In genomic region chr1:19344372-19344810, GRCh38 we compare ENCODE assay signal across 9 cellular contexts. TPM values are rescaled to one million over a fixed set of nuclear protein-coding genes. Genes with fewer than 3 reads are reported as not detected.
DNase-seq lines count a peak whose midpoint lies in the region; ATAC-seq and TF ChIP-seq lines count a peak whose summit lies in the region.
"Had no signal": no experiment of that assay in that cellular context is flagged by ENCODE, and none has a peak within 500 bp of the region (broad histone marks: within the 10 kb centered on the region; RNA-seq: fewer than 3 reads in every experiment).

No MANE protein-coding gene starts in this region.

- H2BK5ac ChIP-seq in IMR-90 (ENCODE audit: low read depth, low read length, poor library complexity, severe bottlenecking) = no peak overlapping the region

- intact Hi-C loops in Calu3 (cut with micrococcal nuclease; ENCODE audit: unreplicated experiment) (no loop called here), IMR-90 (cut with micrococcal nuclease) (loop anchor here (1.0 kb wide), 1 partner anchor 307 kb away; no protein-coding TSS in a partner anchor)

- no peak overlapping the region for H2BK15ac ChIP-seq in IMR-90 (ENCODE audit: low read depth, low read length)

- H4K20me1 ChIP-seq in IMR-90 (ENCODE audit: insufficient read depth, low read length) = peaks cover 46% of the 10 kb centered on the region
- no peaks in the 10 kb centered on the region for H4K20me1 ChIP-seq in SU-DHL-6 (ENCODE audit: low read depth, low read length)

- in situ Hi-C loops in IMR-90 (cut with MboI; ENCODE audit: low sequenced_read_pairs) = loop anchor here (5.0 kb wide), 1 partner anchor 303 kb away; no protein-coding TSS in a partner anchor

- no peaks in the 10 kb centered on the region for H3K79me2 ChIP-seq in SU-DHL-6 (ENCODE audit: insufficient read depth, low read length)

- no peak overlapping the region for H3K23ac ChIP-seq in IMR-90 (ENCODE audit: low read depth, low read length)

- no peak overlapping the region for H2BK120ac ChIP-seq in IMR-90 (ENCODE audit: low read depth, low read length)

- no peak overlapping the region for H2AK9ac ChIP-seq in IMR-90 (replicated peaks; ENCODE audit: low read depth, low read length, poor library complexity)

- no peak overlapping the region for H3K4me3 Mint-ChIP-seq in Calu3 (ENCODE audit: low read depth, unreplicated experiment)

- H3K9me3 ChIP-seq in IMR-90 (ENCODE audit: control insufficient read depth, insufficient read depth, low read length) = no peaks in the 10 kb centered on the region
- no peaks in the 10 kb centered on the region for H3K9me3 ChIP-seq in SU-DHL-6 (ENCODE audit: insufficient read depth, low read length)

- peaks cover 77% of the 10 kb centered on the region for H3K36me3 ChIP-seq in IMR-90 (ENCODE audit: control insufficient read depth, insufficient read depth, low read length)
- H3K36me3 ChIP-seq in SU-DHL-6 (ENCODE audit: low read length) = no peaks in the 10 kb centered on the region

- ATAC-seq in IMR-90 (ENCODE audit: low read depth) (peak; percentile 79), GM19452 (IDR thresholded peaks at IDR 0.05; ENCODE audit: unreplicated experiment) (no peak), HG03432 (IDR thresholded peaks at IDR 0.05; ENCODE audit: unreplicated experiment) (no peak)

- H2AK5ac ChIP-seq in IMR-90 (ENCODE audit: low read depth, low read length) = no peak overlapping the region

- H3K18ac ChIP-seq in IMR-90 (ENCODE audit: low read depth, low read length) = no peak overlapping the region

- H2BK20ac ChIP-seq in IMR-90 (ENCODE audit: low read depth, low read length) = no peak overlapping the region

- CTCF ChIA-PET in Calu3 (lab: Charles Lee) (no interaction called here), IMR-90 (lab: Yijun Ruan, JAX) (interaction anchor here (1.3 to 1.4 kb wide), 2 partner anchors 42 to 307 kb away, joined by 5 to 6 read pairs; no protein-coding TSS in a partner anchor)

- no peak overlapping the region for H3K27ac Mint-ChIP-seq in Calu3 (ENCODE audit: unreplicated experiment)

- H3K4me2 ChIP-seq in IMR-90 (ENCODE audit: low read depth, low read length) (no peak overlapping the region), SU-DHL-6 (ENCODE audit: low read depth, low read length, poor library complexity, severe bottlenecking) (no peak overlapping the region)

- peak; percentile 82 for TF ChIP-seq RAD21 in IMR-90 (IDR thresholded peaks at IDR 0.05; ENCODE audit: low read length)

- H3K4me1 ChIP-seq in IMR-90 (ENCODE audit: control insufficient read depth, insufficient read depth, low read length) = no peaks in the 10 kb centered on the region; the same call in 1 of the 2 replicates

- H3K14ac ChIP-seq in IMR-90 (replicated peaks; ENCODE audit: low read depth, low read length) = no peak overlapping the region

- dilution Hi-C loops in IMR-90 (cut with HindIII; ENCODE audit: low sequenced_read_pairs, unreplicated experiment) = no loop called here

- H2AFZ ChIP-seq in IMR-90 (replicated peaks; ENCODE audit: low read length, poor library complexity) (peak overlapping the region; percentile 40), SU-DHL-6 (ENCODE audit: low read depth, low read length, severe bottlenecking) (no peak overlapping the region)

- no peaks in the 10 kb centered on the region for H3K4me1 Mint-ChIP-seq in Calu3 (ENCODE audit: low read depth, unreplicated experiment)

- H3K9ac ChIP-seq in IMR-90 (ENCODE audit: low read depth, low read length) (no peak overlapping the region), SU-DHL-6 (ENCODE audit: low read length) (no peak overlapping the region)

- peak; percentile 57 for DNase-seq in Calu3
- peak; percentile 28 for DNase-seq in IMR-90
- DNase-seq in astrocyte of the hippocampus (ENCODE audit: low read depth, low spot score) = peak; percentile 67
- DNase-seq in iPS-NIHi11 (ENCODE audit: low spot score) = peak; percentile 83
- peak; percentile 55 for DNase-seq in stimulated activated CD4-positive, alpha-beta T cell treated with anti-CD3 and anti-CD28 coated beads, Interleukin-4, amount 100 ng/mL, for 1 hour

- no peak overlapping the region for H4K5ac ChIP-seq in IMR-90 (ENCODE audit: low read depth, low read length)

- no peak overlapping the region for H3K56ac ChIP-seq in IMR-90 (ENCODE audit: extremely low read depth, insufficient read depth, low read length)

- H3K4me3 ChIP-seq in IMR-90 (ENCODE audit: insufficient read depth, low read depth, low read length) (no peak overlapping the region), SU-DHL-6 (ENCODE audit: insufficient read depth, low read length, poor library complexity, severe bottlenecking) (no peak overlapping the region)
- H3K4me3 ChIP-seq: skin epidermis had no signal

- H4K91ac ChIP-seq in IMR-90 (ENCODE audit: insufficient read depth, low read depth, low read length) = no peak overlapping the region

- H3K27me3 ChIP-seq in IMR-90 (ENCODE audit: control insufficient read depth, insufficient read depth, low read length) (no peaks in the 10 kb centered on the region), SU-DHL-6 (ENCODE audit: low read length) (no peaks in the 10 kb centered on the region)

- 80% methylated on average over 1 of the region's 12 CpGs; no CpG with 5 or more reads in 1 of the 2 experiments for WGBS in IMR-90 (ENCODE audit: extremely low coverage in 2 of 2, insufficient read length in 1 of 2), 2 experiments

- peak; percentile 63 for TF ChIP-seq CTCF in Calu3 (IDR thresholded peaks at IDR 0.05; ENCODE audit: unreplicated experiment)
- TF ChIP-seq CTCF in IMR-90 (conservative IDR thresholded peaks at IDR 0.05; ENCODE audit: low read depth, low read length) = peak; percentile 76
- TF ChIP-seq CTCF in SU-DHL-6 (IDR thresholded peaks at IDR 0.05; ENCODE audit: insufficient read depth, low read length, poor library complexity, severe bottlenecking) = peak; percentile 57

- H3K9me1 ChIP-seq in IMR-90 (ENCODE audit: insufficient read depth, low read length) = peaks cover 6% of the 10 kb centered on the region; the same call in 1 of the 2 replicates

- POLR2A ChIA-PET in IMR-90 (lab: Charles Lee; ENCODE audit: unreplicated experiment) = no interaction called here

- H3K27me3 Mint-ChIP-seq in Calu3 (ENCODE audit: unreplicated experiment) = no peaks in the 10 kb centered on the region

- no peaks in the 10 kb centered on the region for H3K9me3 Mint-ChIP-seq in Calu3 (ENCODE audit: low read depth, unreplicated experiment)

- no peak overlapping the region for H3K4ac ChIP-seq in IMR-90 (ENCODE audit: low read depth, low read length)

- TF ChIP-seq POLR2A in IMR-90 (IDR thresholded peaks at IDR 0.05; ENCODE audit: low read depth, low read length) = no peak

- no TSS peak for BruUV-seq in Calu3 (replicated peaks; lab: Mats Ljungman, UMichigan)
- no TSS peak for BruUV-seq in IMR-90 (replicated peaks; lab: Mats Ljungman, UMichigan)

- H3K9me2 ChIP-seq in SU-DHL-6 (replicated peaks; ENCODE audit: insufficient read depth, low read length) = no peaks in the 10 kb centered on the region

- peaks cover 33% of the 10 kb centered on the region for H3K36me3 Mint-ChIP-seq in Calu3 (ENCODE audit: insufficient read depth, unreplicated experiment)

- H4K8ac ChIP-seq in IMR-90 (ENCODE audit: low read depth in 2 of 2, low read length in 2 of 2) = no peak overlapping the region

- H3K27ac ChIP-seq in IMR-90 (ENCODE audit: insufficient read depth, low read length) (no peak overlapping the region), SU-DHL-6 (ENCODE audit: low read depth, low read length) (no peak overlapping the region)

- no peaks in the 10 kb centered on the region for H3F3A ChIP-seq in SU-DHL-6 (ENCODE audit: insufficient read depth)

- peaks cover 20 to 52% of the 10 kb centered on the region in 2 experiments for H3K79me1 ChIP-seq in IMR-90 (ENCODE audit: low read depth in 1 of 2, low read length in 2 of 2)

TF ChIP-seq in IMR-90, 13 proteins besides CTCF, POLR2A, EP300 and RAD21:
- TF ChIP-seq MXI1 (IDR thresholded peaks at IDR 0.05; ENCODE audit: borderline replicate concordance, low read depth, low read length) (no peak), SMC3 (IDR thresholded peaks at IDR 0.05; ENCODE audit: low read depth, low read length) (peak; percentile 60)

RNA-seq across cellular contexts. Expression of gene SLC66A1, which starts 32.3 kb away (rescaled TPM):
- 10.0 and 13.1 TPM in 2 replicates for total RNA-seq in Calu3 (2022)
- total RNA-seq in IMR-90 (2012; rRNA removed) = 6.8 and 7.5 TPM in 2 replicates
- 18.9 and 22.3 TPM in 2 replicates for polyA plus RNA-seq in IMR-90 (2012; rRNA removed)
- 14.6 and 25.7 TPM in 2 replicates for polyA plus RNA-seq in IMR-90 (2012; cell fraction: cytosol; rRNA removed)
- 15.3 and 31.2 TPM in 2 replicates for polyA plus RNA-seq in IMR-90 (2012; cell fraction: nucleus; rRNA removed; ENCODE audit: low replicate concordance)

RNA-seq across cellular contexts. Expression of gene AKR7A2, which starts 32.4 kb away (rescaled TPM):
- 25.7 and 26.3 TPM in 2 replicates for total RNA-seq in Calu3 (2022)
- total RNA-seq in IMR-90 (2012; rRNA removed) = 50.5 and 60.2 TPM in 2 replicates
- polyA plus RNA-seq in IMR-90 (2012; rRNA removed) = 55.8 and 70.8 TPM in 2 replicates
- 67.7 and 109 TPM in 2 replicates for polyA plus RNA-seq in IMR-90 (2012; cell fraction: cytosol; rRNA removed)
- polyA plus RNA-seq in IMR-90 (2012; cell fraction: nucleus; rRNA removed; ENCODE audit: low replicate concordance) = 26.6 and 48.2 TPM in 2 replicates

RNA-seq across cellular contexts. Expression of gene AKR7A3, which starts 55.8 kb away (rescaled TPM):
- total RNA-seq in Calu3 (2022) (1.7 and 2.2 TPM in 2 replicates), IMR-90 (2012; rRNA removed) (under 0.01 and 0.18 TPM in 2 replicates)
- polyA plus RNA-seq in IMR-90 (2012; rRNA removed) = 0.62 and 0.66 TPM in 2 replicates
- polyA plus RNA-seq in IMR-90 (2012; cell fraction: cytosol; rRNA removed) = 0.11 and 0.36 TPM in 2 replicates
- polyA plus RNA-seq in IMR-90 (2012; cell fraction: nucleus; rRNA removed; ENCODE audit: low replicate concordance) = 5.2 and 12.1 TPM in 2 replicates

Comparison
In these comparisons a context has a peak if more than half of its experiments do, and no peak if none do; other contexts are left out.
1. DNase-seq: peak in every context shown above with its lines; median percentile 83 in iPS-NIHi11; 67 in astrocyte of the hippocampus; 57 in Calu3; 55 in stimulated activated CD4-positive, alpha-beta T cell treated with anti-CD3 and anti-CD28 coated beads, Interleukin-4, amount 100 ng/mL, for 1 hour; 28 in IMR-90.